1 cellular context compared by ENCODE assay signal in the genomic region with DNA sequence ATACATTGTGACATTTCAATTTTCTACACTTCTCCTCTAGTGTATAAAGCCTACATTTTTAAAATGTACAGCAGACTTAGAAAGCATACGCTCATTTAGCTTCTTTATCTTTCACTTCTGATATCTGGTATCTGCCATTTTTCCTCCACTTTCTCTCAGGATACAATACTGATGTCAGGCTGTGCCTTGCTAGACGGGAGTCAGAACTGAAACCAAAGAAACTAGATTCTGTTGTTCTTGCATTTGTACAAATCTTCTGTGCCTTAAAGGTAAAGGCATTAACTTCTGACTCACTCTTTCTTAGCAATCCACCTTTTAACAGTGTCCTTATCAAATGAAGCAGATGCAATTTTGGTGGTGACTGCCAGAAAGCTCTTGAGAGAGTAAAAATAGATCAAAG.
TF ChIP-seq lines count a peak whose summit lies in the region.

No MANE protein-coding gene starts in this region.

TF ChIP-seq in GM12878, 131 proteins besides CTCF, POLR2A, EP300 and RAD21:
- TF ChIP-seq CEBPB (IDR thresholded peaks at IDR 0.05; ENCODE audit: borderline replicate concordance in 1 of 2, low read depth in 2 of 2, low read length in 2 of 2) (no peak), NR2C1 (IDR thresholded peaks at IDR 0.05) (no peak), PAX8 (IDR thresholded peaks at IDR 0.05) (no peak), HDAC2 (IDR thresholded peaks at IDR 0.05) (no peak), NFIC (IDR thresholded peaks at IDR 0.05; ENCODE audit: low read depth, low read length) (no peak), CBX5 (IDR thresholded peaks at IDR 0.05; ENCODE audit: low read depth) (no peak), NR2F1 (conservative IDR thresholded peaks at IDR 0.05) (no peak), HDGF (IDR thresholded peaks at IDR 0.05) (no peak), RB1 (IDR thresholded peaks at IDR 0.05; ENCODE audit: borderline replicate concordance) (no peak)
